In the genomic region with DNA sequence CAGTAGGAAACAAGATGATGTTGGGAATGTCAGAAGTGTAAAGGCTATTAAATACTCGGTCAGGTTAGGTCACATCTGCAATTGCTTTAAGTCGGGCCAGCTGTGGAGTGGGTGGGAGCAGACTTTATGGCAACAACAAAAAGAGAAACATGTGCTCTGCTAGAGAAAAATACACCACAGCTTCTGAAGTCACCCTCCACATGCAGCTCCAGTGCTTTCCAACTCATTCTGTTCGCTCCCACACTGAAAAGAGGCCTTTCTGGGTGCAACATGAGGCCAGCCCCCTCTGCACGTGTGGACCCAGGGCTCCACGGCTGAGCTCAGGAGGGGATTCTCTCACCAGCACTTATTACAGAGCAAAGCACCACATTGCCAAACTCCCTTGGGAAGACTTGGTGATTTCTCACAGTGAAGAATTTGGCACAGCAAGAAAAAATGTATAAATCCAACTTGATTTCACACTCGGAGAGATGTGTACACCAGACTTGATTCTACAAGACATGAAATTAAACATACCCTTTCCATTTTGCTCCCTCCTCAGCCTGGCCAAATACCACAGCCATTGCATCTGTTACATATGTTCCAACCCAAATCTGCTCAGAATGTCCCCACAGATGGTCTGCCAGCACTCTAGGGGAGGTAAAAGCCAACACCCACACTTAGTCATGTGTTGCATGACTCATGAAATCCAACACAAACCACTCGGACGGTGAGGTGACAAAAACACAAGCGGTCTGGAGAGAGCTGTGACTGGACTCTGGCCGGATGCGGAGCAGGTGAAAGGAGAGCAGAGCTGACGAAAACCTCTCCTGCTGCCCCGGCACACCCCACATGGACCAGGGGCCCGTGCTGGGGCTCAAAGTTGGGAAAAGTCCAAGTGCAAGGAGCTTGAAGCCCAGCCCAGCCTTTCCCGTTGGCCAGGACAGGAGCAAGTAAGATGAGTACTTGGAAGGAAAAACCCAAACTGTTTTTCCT, we compare ENCODE assay signal across 9 cellular contexts.
DNase-seq lines count a peak whose midpoint lies in the region; ATAC-seq and TF ChIP-seq lines count a peak whose summit lies in the region.
"Had no signal": no experiment of that assay in that cellular context is flagged by ENCODE, and none has a peak within 500 bp of the region (broad histone marks: within the 10 kb centered on the region; RNA-seq: fewer than 3 reads in every experiment).

No MANE protein-coding gene starts in this region.

- H3K27me3 ChIP-seq in effector memory CD4-positive, alpha-beta T cell (replicated peaks; ENCODE audit: control insufficient read depth, insufficient read depth, low read length, poor library complexity, severe bottlenecking), result no peaks in the 10 kb centered on the region

- no peak overlapping the region for H3K27ac Mint-ChIP-seq in activated naive CD4-positive, alpha-beta T cell treated with anti-CD3 and anti-CD28 coated beads for 36 hours

- CTCF ChIA-PET in activated naive CD4-positive, alpha-beta T cell treated with anti-CD3 and anti-CD28 coated beads for 36 hours (lab: Charles Lee), result interaction anchor here (0.5 to 1.2 kb wide), 2 partner anchors 49 to 89 kb away, joined by 3 read pairs; no protein-coding TSS in a partner anchor

- intact Hi-C loops in cardiac septum (cut with DNase I), result loop anchor here (2.0 to 5.0 kb wide), 3 partner anchors 32 to 75 kb away; a partner anchor contains a TSS
- intact Hi-C loops in activated naive CD4-positive, alpha-beta T cell treated with anti-CD3 and anti-CD28 coated beads for 36 hours (cut with micrococcal nuclease), result no loop called here

- no peaks in the 10 kb centered on the region for H3K36me3 ChIP-seq in effector memory CD4-positive, alpha-beta T cell (ENCODE audit: control insufficient read depth, insufficient read depth, low read length)

- H3K4me1 ChIP-seq in effector memory CD4-positive, alpha-beta T cell (ENCODE audit: control insufficient read depth, insufficient read depth, low read length, poor library complexity, severe bottlenecking), result no peaks in the 10 kb centered on the region

- H3K27ac ChIP-seq in effector memory CD4-positive, alpha-beta T cell (ENCODE audit: insufficient read depth, low read length, poor library complexity, severe bottlenecking), result no peak overlapping the region

- H3K4me3 Mint-ChIP-seq in activated naive CD4-positive, alpha-beta T cell treated with anti-CD3 and anti-CD28 coated beads for 36 hours, result no peak overlapping the region
- H3K4me3 Mint-ChIP-seq: central memory CD8-positive, alpha-beta T cell had no signal

- no peaks in the 10 kb centered on the region for H3K36me3 Mint-ChIP-seq in activated naive CD4-positive, alpha-beta T cell treated with anti-CD3 and anti-CD28 coated beads for 36 hours (ENCODE audit: low read depth)

- DNase-seq in cardiac septum (ENCODE audit: low spot score) (peak; percentile 83), skeletal muscle cell (ENCODE audit: low read depth) (peak; percentile 99), DMS79 treated with DMSO at 0.1 percent for 48 hours (lab: John Stamatoyannopoulos, UW) (no peak)
- no peak for DNase-seq in effector memory CD4-positive, alpha-beta T cell
- no peak for DNase-seq in activated naive CD4-positive, alpha-beta T cell treated with anti-CD3 and anti-CD28 coated beads for 36 hours

- no peaks in the 10 kb centered on the region for H3K4me1 Mint-ChIP-seq in activated naive CD4-positive, alpha-beta T cell treated with anti-CD3 and anti-CD28 coated beads for 36 hours (ENCODE audit: low read depth)
- H3K4me1 Mint-ChIP-seq: central memory CD8-positive, alpha-beta T cell had no signal

- ATAC-seq in GM18498 (IDR thresholded peaks at IDR 0.05; ENCODE audit: unreplicated experiment) (peak; percentile 62), SK-N-SH treated with all-trans-retinoic acid at 6 μM for 48 hours (peak; percentile 77), HG03097 (IDR thresholded peaks at IDR 0.05; ENCODE audit: low FRiP score, unreplicated experiment) (no peak)

- no peaks in the 10 kb centered on the region for H3K27me3 Mint-ChIP-seq in activated naive CD4-positive, alpha-beta T cell treated with anti-CD3 and anti-CD28 coated beads for 36 hours (ENCODE audit: low read depth)
- H3K27me3 Mint-ChIP-seq: central memory CD8-positive, alpha-beta T cell had no signal

- no peak overlapping the region for H3K4me3 ChIP-seq in skeletal muscle cell (ENCODE audit: low read depth, low read length)
- H3K4me3 ChIP-seq in effector memory CD4-positive, alpha-beta T cell (ENCODE audit: insufficient read depth, low read depth, low read length, poor library complexity, severe bottlenecking), result no peak overlapping the region

- H3K9me3 Mint-ChIP-seq in activated naive CD4-positive, alpha-beta T cell treated with anti-CD3 and anti-CD28 coated beads for 36 hours, result no peaks in the 10 kb centered on the region
- H3K9me3 Mint-ChIP-seq: central memory CD8-positive, alpha-beta T cell had no signal

- no peaks in the 10 kb centered on the region for H3K9me3 ChIP-seq in effector memory CD4-positive, alpha-beta T cell (ENCODE audit: control insufficient read depth, low read length)

TF ChIP-seq in SK-N-SH treated with all-trans-retinoic acid at 6 μM for 48 hours, 23 proteins besides CTCF, POLR2A, EP300 and RAD21:
- TF ChIP-seq, protein P1, sequence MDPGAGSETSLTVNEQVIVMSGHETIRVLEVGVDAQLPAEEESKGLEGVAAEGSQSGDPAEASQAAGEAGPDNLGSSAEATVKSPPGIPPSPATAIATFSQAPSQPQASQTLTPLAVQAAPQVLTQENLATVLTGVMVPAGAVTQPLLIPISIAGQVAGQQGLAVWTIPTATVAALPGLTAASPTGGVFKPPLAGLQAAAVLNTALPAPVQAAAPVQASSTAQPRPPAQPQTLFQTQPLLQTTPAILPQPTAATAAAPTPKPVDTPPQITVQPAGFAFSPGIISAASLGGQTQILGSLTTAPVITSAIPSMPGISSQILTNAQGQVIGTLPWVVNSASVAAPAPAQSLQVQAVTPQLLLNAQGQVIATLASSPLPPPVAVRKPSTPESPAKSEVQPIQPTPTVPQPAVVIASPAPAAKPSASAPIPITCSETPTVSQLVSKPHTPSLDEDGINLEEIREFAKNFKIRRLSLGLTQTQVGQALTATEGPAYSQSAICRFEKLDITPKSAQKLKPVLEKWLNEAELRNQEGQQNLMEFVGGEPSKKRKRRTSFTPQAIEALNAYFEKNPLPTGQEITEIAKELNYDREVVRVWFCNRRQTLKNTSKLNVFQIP (CRISPR knock-in tag; IDR thresholded peaks at IDR 0.05; ENCODE audit: borderline replicate concordance, low read depth), result no peak
- no peak for TF ChIP-seq ZNF70 (CRISPR knock-in tag; IDR thresholded peaks at IDR 0.05)
- TF ChIP-seq, protein P2, sequence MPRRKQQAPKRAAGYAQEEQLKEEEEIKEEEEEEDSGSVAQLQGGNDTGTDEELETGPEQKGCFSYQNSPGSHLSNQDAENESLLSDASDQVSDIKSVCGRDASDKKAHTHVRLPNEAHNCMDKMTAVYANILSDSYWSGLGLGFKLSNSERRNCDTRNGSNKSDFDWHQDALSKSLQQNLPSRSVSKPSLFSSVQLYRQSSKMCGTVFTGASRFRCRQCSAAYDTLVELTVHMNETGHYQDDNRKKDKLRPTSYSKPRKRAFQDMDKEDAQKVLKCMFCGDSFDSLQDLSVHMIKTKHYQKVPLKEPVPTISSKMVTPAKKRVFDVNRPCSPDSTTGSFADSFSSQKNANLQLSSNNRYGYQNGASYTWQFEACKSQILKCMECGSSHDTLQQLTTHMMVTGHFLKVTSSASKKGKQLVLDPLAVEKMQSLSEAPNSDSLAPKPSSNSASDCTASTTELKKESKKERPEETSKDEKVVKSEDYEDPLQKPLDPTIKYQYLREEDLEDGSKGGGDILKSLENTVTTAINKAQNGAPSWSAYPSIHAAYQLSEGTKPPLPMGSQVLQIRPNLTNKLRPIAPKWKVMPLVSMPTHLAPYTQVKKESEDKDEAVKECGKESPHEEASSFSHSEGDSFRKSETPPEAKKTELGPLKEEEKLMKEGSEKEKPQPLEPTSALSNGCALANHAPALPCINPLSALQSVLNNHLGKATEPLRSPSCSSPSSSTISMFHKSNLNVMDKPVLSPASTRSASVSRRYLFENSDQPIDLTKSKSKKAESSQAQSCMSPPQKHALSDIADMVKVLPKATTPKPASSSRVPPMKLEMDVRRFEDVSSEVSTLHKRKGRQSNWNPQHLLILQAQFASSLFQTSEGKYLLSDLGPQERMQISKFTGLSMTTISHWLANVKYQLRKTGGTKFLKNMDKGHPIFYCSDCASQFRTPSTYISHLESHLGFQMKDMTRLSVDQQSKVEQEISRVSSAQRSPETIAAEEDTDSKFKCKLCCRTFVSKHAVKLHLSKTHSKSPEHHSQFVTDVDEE (CRISPR knock-in tag; IDR thresholded peaks at IDR 0.05), result no peak
- no peak for TF ChIP-seq SNAI2 (CRISPR knock-in tag; IDR thresholded peaks at IDR 0.05)
- no peak for TF ChIP-seq RARB (CRISPR knock-in tag; IDR thresholded peaks at IDR 0.05)
- no peak for TF ChIP-seq ARNTL (CRISPR knock-in tag; IDR thresholded peaks at IDR 0.05; ENCODE audit: borderline replicate concordance, low read depth)
- TF ChIP-seq ZFP3 (CRISPR knock-in tag; IDR thresholded peaks at IDR 0.05), result no peak
- TF ChIP-seq ISL1 (CRISPR knock-in tag; IDR thresholded peaks at IDR 0.05), result no peak
- TF ChIP-seq ZFP30 (CRISPR knock-in tag; IDR thresholded peaks at IDR 0.05), result no peak
- TF ChIP-seq ZNF8 (CRISPR knock-in tag; IDR thresholded peaks at IDR 0.05), result no peak
- TF ChIP-seq, protein P3, sequence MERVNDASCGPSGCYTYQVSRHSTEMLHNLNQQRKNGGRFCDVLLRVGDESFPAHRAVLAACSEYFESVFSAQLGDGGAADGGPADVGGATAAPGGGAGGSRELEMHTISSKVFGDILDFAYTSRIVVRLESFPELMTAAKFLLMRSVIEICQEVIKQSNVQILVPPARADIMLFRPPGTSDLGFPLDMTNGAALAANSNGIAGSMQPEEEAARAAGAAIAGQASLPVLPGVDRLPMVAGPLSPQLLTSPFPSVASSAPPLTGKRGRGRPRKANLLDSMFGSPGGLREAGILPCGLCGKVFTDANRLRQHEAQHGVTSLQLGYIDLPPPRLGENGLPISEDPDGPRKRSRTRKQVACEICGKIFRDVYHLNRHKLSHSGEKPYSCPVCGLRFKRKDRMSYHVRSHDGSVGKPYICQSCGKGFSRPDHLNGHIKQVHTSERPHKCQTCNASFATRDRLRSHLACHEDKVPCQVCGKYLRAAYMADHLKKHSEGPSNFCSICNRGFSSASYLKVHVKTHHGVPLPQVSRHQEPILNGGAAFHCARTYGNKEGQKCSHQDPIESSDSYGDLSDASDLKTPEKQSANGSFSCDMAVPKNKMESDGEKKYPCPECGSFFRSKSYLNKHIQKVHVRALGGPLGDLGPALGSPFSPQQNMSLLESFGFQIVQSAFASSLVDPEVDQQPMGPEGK (CRISPR knock-in tag; IDR thresholded peaks at IDR 0.05; ENCODE audit: borderline replicate concordance), result no peak
- no peak for TF ChIP-seq OSR1 (CRISPR knock-in tag; IDR thresholded peaks at IDR 0.05)
- no peak for TF ChIP-seq PPARA (CRISPR knock-in tag; IDR thresholded peaks at IDR 0.05; ENCODE audit: borderline replicate concordance)
- TF ChIP-seq CSDC2 (CRISPR knock-in tag; IDR thresholded peaks at IDR 0.05), result no peak
- TF ChIP-seq ESRRG (CRISPR knock-in tag; IDR thresholded peaks at IDR 0.05), result no peak
- no peak for TF ChIP-seq ZNF565 (CRISPR knock-in tag; conservative IDR thresholded peaks at IDR 0.05; ENCODE audit: low read depth)

Comparison
In these comparisons a context has a peak if more than half of its experiments do, and no peak if none do; other contexts are left out.
1. DNase-seq: peak in cardiac septum (single experiment) and skeletal muscle cell (single experiment); none in effector memory CD4-positive, alpha-beta T cell (0 of 3), DMS79 treated with DMSO at 0.1 percent for 48 hours (single experiment) and activated naive CD4-positive, alpha-beta T cell treated with anti-CD3 and anti-CD28 coated beads for 36 hours (single experiment).